In the genomic region with DNA sequence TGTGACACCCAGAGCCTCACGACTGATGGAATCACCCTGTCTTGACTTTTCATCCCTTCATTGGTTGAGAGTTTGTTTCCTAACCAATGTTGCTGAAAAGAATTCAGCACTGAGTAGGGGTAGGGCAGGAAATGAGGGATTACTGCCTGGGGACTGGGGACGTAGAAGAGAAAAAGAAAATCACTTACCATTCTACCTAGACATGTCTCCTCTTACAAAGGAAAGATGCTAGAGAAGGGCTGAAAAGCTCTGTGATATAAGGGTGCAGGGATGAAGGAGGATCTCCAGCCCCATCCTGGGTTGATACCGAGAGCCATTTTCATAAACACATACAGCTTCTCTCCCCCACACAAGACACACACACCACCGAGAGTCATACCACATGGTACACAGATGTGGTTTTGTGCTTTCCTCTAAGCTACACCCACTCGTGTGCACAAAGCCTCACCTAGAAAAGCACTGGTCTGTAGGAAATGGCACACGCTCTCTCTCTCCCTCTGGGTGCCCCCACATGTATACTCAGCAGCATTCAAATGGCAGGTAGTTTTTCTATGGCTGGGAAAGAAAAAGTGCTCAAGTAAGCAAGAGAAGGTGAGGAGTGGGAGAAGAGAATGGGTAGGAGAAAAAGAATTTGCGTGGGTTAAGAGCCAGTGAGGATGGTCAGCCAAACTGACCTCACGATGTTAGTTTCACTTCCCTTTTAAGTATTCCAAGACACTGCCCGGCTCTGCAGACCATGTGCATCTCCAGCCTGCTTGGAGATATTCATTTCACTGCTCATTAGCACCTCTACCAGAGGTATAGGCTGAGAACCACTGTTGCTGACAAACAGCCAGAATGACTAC, we compare ENCODE assay signal across 1 cellular context.
TF ChIP-seq lines count a peak whose summit lies in the region.

No MANE protein-coding gene starts in this region.

TF ChIP-seq in GM23338, 12 proteins besides CTCF, POLR2A, EP300 and RAD21 (continued from another document):
- TF ChIP-seq, protein P1, sequence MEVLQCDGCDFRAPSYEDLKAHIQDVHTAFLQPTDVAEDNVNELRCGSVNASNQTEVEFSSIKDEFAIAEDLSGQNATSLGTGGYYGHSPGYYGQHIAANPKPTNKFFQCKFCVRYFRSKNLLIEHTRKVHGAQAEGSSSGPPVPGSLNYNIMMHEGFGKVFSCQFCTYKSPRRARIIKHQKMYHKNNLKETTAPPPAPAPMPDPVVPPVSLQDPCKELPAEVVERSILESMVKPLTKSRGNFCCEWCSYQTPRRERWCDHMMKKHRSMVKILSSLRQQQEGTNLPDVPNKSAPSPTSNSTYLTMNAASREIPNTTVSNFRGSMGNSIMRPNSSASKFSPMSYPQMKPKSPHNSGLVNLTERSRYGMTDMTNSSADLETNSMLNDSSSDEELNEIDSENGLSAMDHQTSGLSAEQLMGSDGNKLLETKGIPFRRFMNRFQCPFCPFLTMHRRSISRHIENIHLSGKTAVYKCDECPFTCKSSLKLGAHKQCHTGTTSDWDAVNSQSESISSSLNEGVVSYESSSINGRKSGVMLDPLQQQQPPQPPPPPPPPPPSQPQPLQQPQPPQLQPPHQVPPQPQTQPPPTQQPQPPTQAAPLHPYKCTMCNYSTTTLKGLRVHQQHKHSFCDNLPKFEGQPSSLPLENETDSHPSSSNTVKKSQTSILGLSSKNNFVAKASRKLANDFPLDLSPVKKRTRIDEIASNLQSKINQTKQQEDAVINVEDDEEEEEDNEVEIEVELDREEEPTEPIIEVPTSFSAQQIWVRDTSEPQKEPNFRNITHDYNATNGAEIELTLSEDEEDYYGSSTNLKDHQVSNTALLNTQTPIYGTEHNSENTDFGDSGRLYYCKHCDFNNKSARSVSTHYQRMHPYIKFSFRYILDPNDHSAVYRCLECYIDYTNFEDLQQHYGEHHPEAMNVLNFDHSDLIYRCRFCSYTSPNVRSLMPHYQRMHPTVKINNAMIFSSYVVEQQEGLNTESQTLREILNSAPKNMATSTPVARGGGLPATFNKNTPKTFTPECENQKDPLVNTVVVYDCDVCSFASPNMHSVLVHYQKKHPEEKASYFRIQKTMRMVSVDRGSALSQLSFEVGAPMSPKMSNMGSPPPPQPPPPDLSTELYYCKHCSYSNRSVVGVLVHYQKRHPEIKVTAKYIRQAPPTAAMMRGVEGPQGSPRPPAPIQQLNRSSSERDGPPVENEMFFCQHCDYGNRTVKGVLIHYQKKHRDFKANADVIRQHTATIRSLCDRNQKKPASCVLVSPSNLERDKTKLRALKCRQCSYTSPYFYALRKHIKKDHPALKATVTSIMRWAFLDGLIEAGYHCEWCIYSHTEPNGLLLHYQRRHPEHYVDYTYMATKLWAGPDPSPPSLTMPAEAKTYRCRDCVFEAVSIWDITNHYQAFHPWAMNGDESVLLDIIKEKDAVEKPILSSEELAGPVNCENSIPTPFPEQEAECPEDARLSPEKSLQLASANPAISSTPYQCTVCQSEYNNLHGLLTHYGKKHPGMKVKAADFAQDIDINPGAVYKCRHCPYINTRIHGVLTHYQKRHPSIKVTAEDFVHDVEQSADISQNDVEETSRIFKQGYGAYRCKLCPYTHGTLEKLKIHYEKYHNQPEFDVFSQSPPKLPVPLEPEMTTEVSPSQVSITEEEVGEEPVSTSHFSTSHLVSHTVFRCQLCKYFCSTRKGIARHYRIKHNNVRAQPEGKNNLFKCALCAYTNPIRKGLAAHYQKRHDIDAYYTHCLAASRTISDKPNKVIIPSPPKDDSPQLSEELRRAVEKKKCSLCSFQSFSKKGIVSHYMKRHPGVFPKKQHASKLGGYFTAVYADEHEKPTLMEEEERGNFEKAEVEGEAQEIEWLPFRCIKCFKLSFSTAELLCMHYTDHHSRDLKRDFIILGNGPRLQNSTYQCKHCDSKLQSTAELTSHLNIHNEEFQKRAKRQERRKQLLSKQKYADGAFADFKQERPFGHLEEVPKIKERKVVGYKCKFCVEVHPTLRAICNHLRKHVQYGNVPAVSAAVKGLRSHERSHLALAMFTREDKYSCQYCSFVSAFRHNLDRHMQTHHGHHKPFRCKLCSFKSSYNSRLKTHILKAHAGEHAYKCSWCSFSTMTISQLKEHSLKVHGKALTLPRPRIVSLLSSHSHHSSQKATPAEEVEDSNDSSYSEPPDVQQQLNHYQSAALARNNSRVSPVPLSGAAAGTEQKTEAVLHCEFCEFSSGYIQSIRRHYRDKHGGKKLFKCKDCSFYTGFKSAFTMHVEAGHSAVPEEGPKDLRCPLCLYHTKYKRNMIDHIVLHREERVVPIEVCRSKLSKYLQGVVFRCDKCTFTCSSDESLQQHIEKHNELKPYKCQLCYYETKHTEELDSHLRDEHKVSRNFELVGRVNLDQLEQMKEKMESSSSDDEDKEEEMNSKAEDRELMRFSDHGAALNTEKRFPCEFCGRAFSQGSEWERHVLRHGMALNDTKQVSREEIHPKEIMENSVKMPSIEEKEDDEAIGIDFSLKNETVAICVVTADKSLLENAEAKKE (CRISPR knock-in tag; IDR thresholded peaks at IDR 0.05), result no peak
- TF ChIP-seq EZH2 (IDR thresholded peaks at IDR 0.05; ENCODE audit: low read depth, unreplicated experiment), result no peak
